Comparison of ENCODE assay signal across 12 cellular contexts in genomic region chr13:47598340-47598911, GRCh38.
DNase-seq lines count a peak whose midpoint lies in the region; ATAC-seq and TF ChIP-seq lines count a peak whose summit lies in the region.
"Had no signal": no experiment of that assay in that cellular context is flagged by ENCODE, and none has a peak within 500 bp of the region (broad histone marks: within the 10 kb centered on the region; RNA-seq: fewer than 3 reads in every experiment).

No MANE protein-coding gene starts in this region.

- no peak for ATAC-seq in naive thymus-derived CD8-positive, alpha-beta T cell

- no peaks in the 10 kb centered on the region for H3K27me3 ChIP-seq in kidney epithelial cell (ENCODE audit: control insufficient read depth, insufficient read depth, low read length)
- H3K27me3 ChIP-seq: stomach had no signal

- no peak overlapping the region for H3K27ac Mint-ChIP-seq in naive thymus-derived CD8-positive, alpha-beta T cell
- H3K27ac Mint-ChIP-seq: activated naive CD4-positive, alpha-beta T cell treated with anti-CD3 and anti-CD28 coated beads, Interleukin-2, amount 50 U/mL, for 24 hours; IgD-negative memory B cell had no signal

- H3K36me3 Mint-ChIP-seq in naive thymus-derived CD8-positive, alpha-beta T cell, result peaks cover 0 to 6% (median 0%) of the 10 kb centered on the region in 3 donors
- H3K36me3 Mint-ChIP-seq: activated naive CD4-positive, alpha-beta T cell treated with anti-CD3 and anti-CD28 coated beads, Interleukin-2, amount 50 U/mL, for 24 hours; IgD-negative memory B cell had no signal

- peak; percentile 68 for TF ChIP-seq CTCF in VCaP (conservative IDR thresholded peaks at IDR 0.05)
- peak; percentile 18 for TF ChIP-seq CTCF in kidney epithelial cell (IDR thresholded peaks at IDR 0.05; ENCODE audit: insufficient read depth, low read length, poor library complexity, severe bottlenecking)

- H3K9me3 Mint-ChIP-seq in naive thymus-derived CD8-positive, alpha-beta T cell, result peaks cover 0 to 18% (median 10%) of the 10 kb centered on the region in 9 donors

- no peaks in the 10 kb centered on the region for H3K36me3 ChIP-seq in kidney epithelial cell (ENCODE audit: control insufficient read depth, insufficient read depth, low read length)
- H3K36me3 ChIP-seq: stomach had no signal

- DNase-seq in AML-193 (lab: John Stamatoyannopoulos, UW) (peak; percentile 5 to 56), HCEC 1CT (peak; percentile 35), kidney epithelial cell (ENCODE audit: low read depth) (no peak), head of caudate nucleus (no peak), NCI-H1105 (lab: John Stamatoyannopoulos, UW) (no peak), NCI-H1092 (lab: John Stamatoyannopoulos, UW) (no peak)
- DNase-seq in naive thymus-derived CD8-positive, alpha-beta T cell, result no peak
- DNase-seq: activated CD4-positive, alpha-beta T cell treated with anti-CD3 and anti-CD28 coated beads for 1 hour; stomach had no signal

- intact Hi-C loops in head of caudate nucleus (cut with DNase I), result no loop called here

- peaks cover 0 to 6% (median 2%) of the 10 kb centered on the region in 5 donors for H3K27me3 Mint-ChIP-seq in naive thymus-derived CD8-positive, alpha-beta T cell

- H3K4me3 ChIP-seq in kidney epithelial cell (ENCODE audit: low read depth, low read length), result no peak overlapping the region
- H3K4me3 ChIP-seq: stomach had no signal

- H3K27ac ChIP-seq in VCaP, result no peak overlapping the region
- H3K27ac ChIP-seq: stomach had no signal

- POLR2A ChIA-PET in naive thymus-derived CD8-positive, alpha-beta T cell (lab: Charles Lee), result no interaction called here

- no peak overlapping the region for H3K4me3 Mint-ChIP-seq in naive thymus-derived CD8-positive, alpha-beta T cell
- H3K4me3 Mint-ChIP-seq: activated naive CD4-positive, alpha-beta T cell treated with anti-CD3 and anti-CD28 coated beads, Interleukin-2, amount 50 U/mL, for 24 hours; IgD-negative memory B cell had no signal

- H3K4me1 Mint-ChIP-seq in naive thymus-derived CD8-positive, alpha-beta T cell, result no peaks in the 10 kb centered on the region
- H3K4me1 Mint-ChIP-seq: activated naive CD4-positive, alpha-beta T cell treated with anti-CD3 and anti-CD28 coated beads, Interleukin-2, amount 50 U/mL, for 24 hours; IgD-negative memory B cell had no signal

Comparison
In these comparisons a context has a peak if more than half of its experiments do, and no peak if none do; other contexts are left out.
1. DNase-seq: peak in AML-193 (2 of 2) and HCEC 1CT (single experiment); none in kidney epithelial cell (single experiment), head of caudate nucleus (0 of 42), naive thymus-derived CD8-positive, alpha-beta T cell (0 of 10), NCI-H1105 (single experiment) and NCI-H1092 (single experiment).